Comparison of ENCODE assay signal across 8 cellular contexts in genomic region chr6:116682334-116682712, GRCh38. TPM values are rescaled to one million over a fixed set of nuclear protein-coding genes. Genes with fewer than 3 reads are reported as not detected.
A peak's percentile ranks its signal among the peaks of the same experiment; 100 is the strongest.
DNase-seq lines count a peak whose midpoint lies in the region; ATAC-seq and TF ChIP-seq lines count a peak whose summit lies in the region.

No MANE protein-coding gene starts in this region.

- peak; percentile 10 for DNase-seq in NCI-H1436 treated with DMSO at 0.1 percent for 48 hours (lab: John Stamatoyannopoulos, UW)
- DNase-seq in NCI-H1436 (lab: John Stamatoyannopoulos, UW) = no peak
- DNase-seq in NCI-H2029 (lab: John Stamatoyannopoulos, UW) = peak; percentile 99
- DNase-seq in activated CD8-positive, alpha-beta T cell treated with anti-CD3 and anti-CD28 coated beads, Interleukin-2, amount 10 ng/mL, durations not matched to agents 7 days and 5 days = peak; percentile 62
- DNase-seq in fibroblast of mammary gland (ENCODE audit: low read depth) = peak; percentile 82
- no peak for DNase-seq in MM.1S

- peaks cover 13% of the 10 kb centered on the region; the same call in 1 of the 2 replicates for H3K79me2 ChIP-seq in MM.1S (ENCODE audit: low read length)

- H3K9me2 ChIP-seq in MM.1S (replicated peaks; ENCODE audit: insufficient read depth, low read length) = no peaks in the 10 kb centered on the region

- H3F3A ChIP-seq in MM.1S (ENCODE audit: insufficient read depth, low read length) = peaks cover 7% of the 10 kb centered on the region

- no peaks in the 10 kb centered on the region for H4K20me1 ChIP-seq in MM.1S (ENCODE audit: insufficient read depth, low read length)

- H3K4me1 ChIP-seq in rectal smooth muscle tissue (ENCODE audit: control insufficient read depth, insufficient read depth, low read length) = no peaks in the 10 kb centered on the region
- H3K4me1 ChIP-seq in MM.1S (ENCODE audit: low read length) = no peaks in the 10 kb centered on the region; the same call in 1 of the 2 replicates

- H3K27ac ChIP-seq in rectal smooth muscle tissue (ENCODE audit: low read depth, low read length) = no peak overlapping the region
- H3K27ac ChIP-seq in MM.1S (ENCODE audit: low read length) = no peak overlapping the region

- H3K4me3 ChIP-seq in fibroblast of mammary gland (ENCODE audit: control insufficient read depth, low read depth, low read length) = peak overlapping the region; percentile 96
- H3K4me3 ChIP-seq in rectal smooth muscle tissue (ENCODE audit: low read length) = peak overlapping the region; percentile 93
- H3K4me3 ChIP-seq in MM.1S (ENCODE audit: low read length) = no peak overlapping the region

- no peaks in the 10 kb centered on the region for H3K9me3 ChIP-seq in MM.1S (replicated peaks; ENCODE audit: insufficient read depth, low read length)

- H3K9me3 Mint-ChIP-seq in activated CD8-positive, alpha-beta T cell treated with anti-CD3 and anti-CD28 coated beads, Interleukin-2, amount 10 ng/mL, durations not matched to agents 7 days and 5 days (ENCODE audit: insufficient read depth) = no peaks in the 10 kb centered on the region

- H3K36me3 Mint-ChIP-seq in activated CD8-positive, alpha-beta T cell treated with anti-CD3 and anti-CD28 coated beads, Interleukin-2, amount 10 ng/mL, durations not matched to agents 7 days and 5 days (ENCODE audit: low read depth) = peaks cover 31% of the 10 kb centered on the region

- H3K36me3 ChIP-seq in rectal smooth muscle tissue (ENCODE audit: control insufficient read depth, insufficient read depth, low read length) (no peaks in the 10 kb centered on the region), MM.1S (replicated peaks; ENCODE audit: insufficient read depth, low read length) (no peaks in the 10 kb centered on the region)

- H3K27ac Mint-ChIP-seq in activated CD8-positive, alpha-beta T cell treated with anti-CD3 and anti-CD28 coated beads, Interleukin-2, amount 10 ng/mL, durations not matched to agents 7 days and 5 days = peak overlapping the region; percentile 98

- CTCF ChIA-PET in activated CD8-positive, alpha-beta T cell treated with anti-CD3 and anti-CD28 coated beads, Interleukin-2, amount 10 ng/mL, durations not matched to agents 7 days and 5 days (lab: Charles Lee) = interaction anchor here (1.0 to 1.3 kb wide), 3 partner anchors 9 to 33 kb away, joined by 3 read pairs; no protein-coding TSS in a partner anchor

- no peaks in the 10 kb centered on the region for H3K27me3 ChIP-seq in rectal smooth muscle tissue (ENCODE audit: control insufficient read depth, insufficient read depth, low read length)
- no peaks in the 10 kb centered on the region for H3K27me3 ChIP-seq in MM.1S (replicated peaks; ENCODE audit: insufficient read depth, low read length)

- H3K4me3 Mint-ChIP-seq in activated CD8-positive, alpha-beta T cell treated with anti-CD3 and anti-CD28 coated beads, Interleukin-2, amount 10 ng/mL, durations not matched to agents 7 days and 5 days = peak overlapping the region; percentile 97

- ATAC-seq in GM21723 (IDR thresholded peaks at IDR 0.05; ENCODE audit: unreplicated experiment) = peak; percentile 29
- ATAC-seq in activated CD8-positive, alpha-beta T cell treated with anti-CD3 and anti-CD28 coated beads, Interleukin-2, amount 10 ng/mL, durations not matched to agents 7 days and 5 days = peak; percentile 20

- POLR2A ChIA-PET in activated CD8-positive, alpha-beta T cell treated with anti-CD3 and anti-CD28 coated beads, Interleukin-2, amount 10 ng/mL, durations not matched to agents 7 days and 5 days (lab: Charles Lee) = interaction anchor here (1.0 to 2.0 kb wide), 5 partner anchors 14 to 582 kb away, joined by 3 to 12 read pairs (median 3); partner anchors contain the start of genes NT5DC1, TSPYL1 and ZUP1

- peaks cover 28% of the 10 kb centered on the region for H3K4me1 Mint-ChIP-seq in activated CD8-positive, alpha-beta T cell treated with anti-CD3 and anti-CD28 coated beads, Interleukin-2, amount 10 ng/mL, durations not matched to agents 7 days and 5 days (ENCODE audit: low read depth)

- no peaks in the 10 kb centered on the region for H3K27me3 Mint-ChIP-seq in activated CD8-positive, alpha-beta T cell treated with anti-CD3 and anti-CD28 coated beads, Interleukin-2, amount 10 ng/mL, durations not matched to agents 7 days and 5 days (ENCODE audit: low read depth)

- no peak overlapping the region for H2AFZ ChIP-seq in MM.1S (ENCODE audit: low read length)

- no peak overlapping the region for H3K4me2 ChIP-seq in MM.1S (ENCODE audit: low read depth, low read length)

- no peak overlapping the region for H3K9ac ChIP-seq in rectal smooth muscle tissue (ENCODE audit: low read length)
- no peak overlapping the region for H3K9ac ChIP-seq in MM.1S (ENCODE audit: low read length)

- TF ChIP-seq CTCF in fibroblast of mammary gland (conservative IDR thresholded peaks at IDR 0.05; ENCODE audit: control insufficient read depth, insufficient read depth, low read depth, low read length) (no peak), MM.1S (IDR thresholded peaks at IDR 0.05; ENCODE audit: low read length) (no peak)

RNA-seq across cellular contexts. Expression of gene KPNA5, which starts 1.3 kb away (rescaled TPM):
- total RNA-seq in activated CD8-positive, alpha-beta T cell treated with anti-CD3 and anti-CD28 coated beads, Interleukin-2, amount 10 ng/mL, durations not matched to agents 7 days and 5 days = 10 to 100 TPM in 1 of 2 experiments, 1 to 10 TPM in 1; 9.8 to 11.0 TPM

RNA-seq across cellular contexts. Expression of gene ZUP1, which starts 13.8 kb away (rescaled TPM):
- total RNA-seq in activated CD8-positive, alpha-beta T cell treated with anti-CD3 and anti-CD28 coated beads, Interleukin-2, amount 10 ng/mL, durations not matched to agents 7 days and 5 days = 10 to 100 TPM; 19.1 to 22.5 TPM

Comparison
In these comparisons a context has a peak if more than half of its experiments do, and no peak if none do; other contexts are left out.
1. DNase-seq: peak in NCI-H1436 treated with DMSO at 0.1 percent for 48 hours (single experiment), NCI-H2029 (single experiment), activated CD8-positive, alpha-beta T cell treated with anti-CD3 and anti-CD28 coated beads, Interleukin-2, amount 10 ng/mL, durations not matched to agents 7 days and 5 days (single experiment) and fibroblast of mammary gland (single experiment); none in NCI-H1436 (single experiment) and MM.1S (single experiment).